23 cellular contexts compared by ENCODE assay signal in the genomic region with DNA sequence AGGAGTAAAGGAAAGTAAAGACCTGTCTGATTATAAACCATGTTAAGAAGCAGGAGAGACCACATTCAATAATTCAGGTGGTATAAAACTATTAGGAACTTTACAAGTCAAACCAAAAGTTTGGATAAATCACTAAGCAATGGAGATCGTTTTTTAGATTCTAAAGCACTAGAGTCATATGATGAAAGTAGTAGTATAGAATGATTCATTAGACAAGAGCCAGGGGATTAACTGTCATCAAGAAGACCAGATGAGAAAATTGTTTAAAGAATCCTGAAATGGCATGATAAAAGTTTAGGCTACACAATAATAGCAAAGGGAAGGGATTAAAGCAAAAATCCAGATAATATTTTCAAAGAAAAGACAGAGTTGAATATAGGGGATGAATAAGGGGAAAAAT. TPM values are rescaled to one million over a fixed set of nuclear protein-coding genes. Genes with fewer than 3 reads are reported as not detected.
DNase-seq lines count a peak whose midpoint lies in the region; ATAC-seq lines count a peak whose summit lies in the region.
"Had no signal": no experiment of that assay in that cellular context is flagged by ENCODE, and none has a peak within 500 bp of the region (broad histone marks: within the 10 kb centered on the region; RNA-seq: fewer than 3 reads in every experiment).

No MANE protein-coding gene starts in this region.

- intact Hi-C loops in left cardiac atrium (cut with DNase I), result no loop called here

- DNase-seq in activated T-cell treated with anti-CD3 and anti-CD28 coated beads, Interleukin-2, amount 50 U/mL, for 72 hours, result no peak
- no peak for DNase-seq in activated T-cell treated with anti-CD3 and anti-CD28 coated beads, Interleukin-2, amount 50 U/mL, for 48 hours
- DNase-seq in amniotic epithelial cell (ENCODE audit: low read depth) (peak; percentile 37), iris pigment epithelial cell (ENCODE audit: low read depth) (peak; percentile 50), SW 1271 (lab: John Stamatoyannopoulos, UW) (no peak), left cardiac atrium (no peak), NCI-H1417 treated with DMSO at 0.1 percent for 48 hours (lab: John Stamatoyannopoulos, UW) (no peak), putamen (ENCODE audit: low spot score) (no peak)
- DNase-seq: 8988T, ACHN, BE2C, DMS153, DND-41, KBM-7, MG63, NCI-H1105 treated with DMSO at 0.1 percent for 48 hours, NCI-H2029 treated with DMSO at 0.1 percent for 48 hours, NCI-H446 treated with DMSO at 0.1 percent for 48 hours, NCI-H526, Right ventricle myocardium superior, RPMI8226 had no signal

- ATAC-seq in activated T-cell treated with anti-CD3 and anti-CD28 coated beads, Interleukin-2, amount 50 U/mL, for 72 hours (replicated peaks in 1 of 2), result no peak
- no peak for ATAC-seq in left cardiac atrium
- ATAC-seq: HepG2 had no signal

- no peaks in the 10 kb centered on the region for H3K9me3 Mint-ChIP-seq in activated T-cell treated with anti-CD3 and anti-CD28 coated beads, Interleukin-2, amount 50 U/mL, for 72 hours

- H3K4me3 Mint-ChIP-seq in activated T-cell treated with anti-CD3 and anti-CD28 coated beads, Interleukin-2, amount 50 U/mL, for 72 hours, result no peak overlapping the region
- H3K4me3 Mint-ChIP-seq: CD14-positive monocyte had no signal

- no peaks in the 10 kb centered on the region for H3K36me3 Mint-ChIP-seq in activated T-cell treated with anti-CD3 and anti-CD28 coated beads, Interleukin-2, amount 50 U/mL, for 72 hours (ENCODE audit: insufficient read depth in 2 of 2)
- H3K36me3 Mint-ChIP-seq: CD14-positive monocyte had no signal

- peaks cover 10% of the 10 kb centered on the region for H3K4me1 Mint-ChIP-seq in activated T-cell treated with anti-CD3 and anti-CD28 coated beads, Interleukin-2, amount 50 U/mL, for 72 hours (ENCODE audit: low read depth)
- H3K4me1 Mint-ChIP-seq: CD14-positive monocyte had no signal

- peaks cover 7% of the 10 kb centered on the region for H3K27me3 Mint-ChIP-seq in activated T-cell treated with anti-CD3 and anti-CD28 coated beads, Interleukin-2, amount 50 U/mL, for 72 hours (ENCODE audit: low read depth)

- H3K27ac Mint-ChIP-seq in activated T-cell treated with anti-CD3 and anti-CD28 coated beads, Interleukin-2, amount 50 U/mL, for 72 hours, result peak overlapping the region; percentile 76
- H3K27ac Mint-ChIP-seq: CD14-positive monocyte had no signal

RNA-seq across cellular contexts. Expression of gene CARNMT1, which starts 12.9 kb away (rescaled TPM):
- 10 to 100 TPM; 18.6 to 19.8 TPM for total RNA-seq in activated T-cell treated with anti-CD3 and anti-CD28 coated beads, Interleukin-2, amount 50 U/mL, for 72 hours
- 10 to 100 TPM; 13.4 to 13.5 TPM for total RNA-seq in left cardiac atrium

RNA-seq across cellular contexts. Expression of gene NMRK1, which starts 46.9 kb away (rescaled TPM):
- total RNA-seq in activated T-cell treated with anti-CD3 and anti-CD28 coated beads, Interleukin-2, amount 50 U/mL, for 72 hours, result 10 to 100 TPM; 41.0 to 59.3 TPM
- 10 to 100 TPM; 21.4 to 23.3 TPM for total RNA-seq in left cardiac atrium

RNA-seq across cellular contexts. Expression of gene OSTF1, which starts 47.3 kb away (rescaled TPM):
- 100 to 1,000 TPM in 1 of 2 donors, 10 to 100 TPM in 1; 71.9 to 109 TPM for total RNA-seq in activated T-cell treated with anti-CD3 and anti-CD28 coated beads, Interleukin-2, amount 50 U/mL, for 72 hours
- 10 to 100 TPM; 32.7 to 35.7 TPM for total RNA-seq in left cardiac atrium

Comparison
In these comparisons a context has a peak if more than half of its experiments do, and no peak if none do; other contexts are left out.
1. DNase-seq: peak in amniotic epithelial cell (single experiment) and iris pigment epithelial cell (single experiment); none in activated T-cell treated with anti-CD3 and anti-CD28 coated beads, Interleukin-2, amount 50 U/mL, for 72 hours (0 of 2), activated T-cell treated with anti-CD3 and anti-CD28 coated beads, Interleukin-2, amount 50 U/mL, for 48 hours (0 of 2), SW 1271 (0 of 2), left cardiac atrium (single experiment), NCI-H1417 treated with DMSO at 0.1 percent for 48 hours (single experiment) and putamen (single experiment).